1 cellular context compared by ENCODE assay signal in genomic region chr17:79821331-79822095, GRCh38.
TF ChIP-seq lines count a peak whose summit lies in the region.

No MANE protein-coding gene starts in this region.

TF ChIP-seq in HepG2, 621 proteins besides CTCF, POLR2A, EP300 and RAD21 (continues in another document):
- TF ChIP-seq NCOR1 (IDR thresholded peaks at IDR 0.05; ENCODE audit: borderline replicate concordance, low read length) = peak; percentile 52
- 0 out of 2 replicates have a peak, but pooled peaks have one; percentile 78 for TF ChIP-seq ERF (CRISPR knock-in tag; IDR thresholded peaks at IDR 0.05)
- peak; percentile 36; the same call in 1 of the 2 replicates for TF ChIP-seq KDM5B (CRISPR knock-in tag; IDR thresholded peaks at IDR 0.05; ENCODE audit: borderline replicate concordance)
- no peak for TF ChIP-seq ZNF792 (CRISPR knock-in tag; IDR thresholded peaks at IDR 0.05)
- peak; percentile 60 for TF ChIP-seq JUND (CRISPR knock-in tag; IDR thresholded peaks at IDR 0.05)
- TF ChIP-seq, protein P1, sequence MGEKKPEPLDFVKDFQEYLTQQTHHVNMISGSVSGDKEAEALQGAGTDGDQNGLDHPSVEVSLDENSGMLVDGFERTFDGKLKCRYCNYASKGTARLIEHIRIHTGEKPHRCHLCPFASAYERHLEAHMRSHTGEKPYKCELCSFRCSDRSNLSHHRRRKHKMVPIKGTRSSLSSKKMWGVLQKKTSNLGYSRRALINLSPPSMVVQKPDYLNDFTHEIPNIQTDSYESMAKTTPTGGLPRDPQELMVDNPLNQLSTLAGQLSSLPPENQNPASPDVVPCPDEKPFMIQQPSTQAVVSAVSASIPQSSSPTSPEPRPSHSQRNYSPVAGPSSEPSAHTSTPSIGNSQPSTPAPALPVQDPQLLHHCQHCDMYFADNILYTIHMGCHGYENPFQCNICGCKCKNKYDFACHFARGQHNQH (CRISPR knock-in tag; IDR thresholded peaks at IDR 0.05) = peak; percentile 84; the same call in 1 of the 2 replicates
- no peak for TF ChIP-seq ZNF75D (CRISPR knock-in tag; IDR thresholded peaks at IDR 0.05; ENCODE audit: borderline replicate concordance)
- TF ChIP-seq ZFP82 (CRISPR knock-in tag; IDR thresholded peaks at IDR 0.05; ENCODE audit: borderline replicate concordance) = 0 out of 2 replicates have a peak, but pooled peaks have one; percentile 57
- TF ChIP-seq ZNF619 (CRISPR knock-in tag; IDR thresholded peaks at IDR 0.05) = no peak; the same call in 1 of the 2 replicates
- no peak for TF ChIP-seq HNRNPH1 (optimal IDR thresholded peaks at IDR 0.05; ENCODE audit: low read depth, low read length)
- TF ChIP-seq FOXC1 (CRISPR knock-in tag; IDR thresholded peaks at IDR 0.05; ENCODE audit: borderline replicate concordance) = peak; percentile 93
- no peak for TF ChIP-seq ZNF598 (CRISPR knock-in tag; IDR thresholded peaks at IDR 0.05; ENCODE audit: borderline replicate concordance)
- TF ChIP-seq ZFP37 (CRISPR knock-in tag; IDR thresholded peaks at IDR 0.05; ENCODE audit: borderline replicate concordance) = peak; percentile 62; the same call in 1 of the 2 replicates
- TF ChIP-seq, protein P2, sequence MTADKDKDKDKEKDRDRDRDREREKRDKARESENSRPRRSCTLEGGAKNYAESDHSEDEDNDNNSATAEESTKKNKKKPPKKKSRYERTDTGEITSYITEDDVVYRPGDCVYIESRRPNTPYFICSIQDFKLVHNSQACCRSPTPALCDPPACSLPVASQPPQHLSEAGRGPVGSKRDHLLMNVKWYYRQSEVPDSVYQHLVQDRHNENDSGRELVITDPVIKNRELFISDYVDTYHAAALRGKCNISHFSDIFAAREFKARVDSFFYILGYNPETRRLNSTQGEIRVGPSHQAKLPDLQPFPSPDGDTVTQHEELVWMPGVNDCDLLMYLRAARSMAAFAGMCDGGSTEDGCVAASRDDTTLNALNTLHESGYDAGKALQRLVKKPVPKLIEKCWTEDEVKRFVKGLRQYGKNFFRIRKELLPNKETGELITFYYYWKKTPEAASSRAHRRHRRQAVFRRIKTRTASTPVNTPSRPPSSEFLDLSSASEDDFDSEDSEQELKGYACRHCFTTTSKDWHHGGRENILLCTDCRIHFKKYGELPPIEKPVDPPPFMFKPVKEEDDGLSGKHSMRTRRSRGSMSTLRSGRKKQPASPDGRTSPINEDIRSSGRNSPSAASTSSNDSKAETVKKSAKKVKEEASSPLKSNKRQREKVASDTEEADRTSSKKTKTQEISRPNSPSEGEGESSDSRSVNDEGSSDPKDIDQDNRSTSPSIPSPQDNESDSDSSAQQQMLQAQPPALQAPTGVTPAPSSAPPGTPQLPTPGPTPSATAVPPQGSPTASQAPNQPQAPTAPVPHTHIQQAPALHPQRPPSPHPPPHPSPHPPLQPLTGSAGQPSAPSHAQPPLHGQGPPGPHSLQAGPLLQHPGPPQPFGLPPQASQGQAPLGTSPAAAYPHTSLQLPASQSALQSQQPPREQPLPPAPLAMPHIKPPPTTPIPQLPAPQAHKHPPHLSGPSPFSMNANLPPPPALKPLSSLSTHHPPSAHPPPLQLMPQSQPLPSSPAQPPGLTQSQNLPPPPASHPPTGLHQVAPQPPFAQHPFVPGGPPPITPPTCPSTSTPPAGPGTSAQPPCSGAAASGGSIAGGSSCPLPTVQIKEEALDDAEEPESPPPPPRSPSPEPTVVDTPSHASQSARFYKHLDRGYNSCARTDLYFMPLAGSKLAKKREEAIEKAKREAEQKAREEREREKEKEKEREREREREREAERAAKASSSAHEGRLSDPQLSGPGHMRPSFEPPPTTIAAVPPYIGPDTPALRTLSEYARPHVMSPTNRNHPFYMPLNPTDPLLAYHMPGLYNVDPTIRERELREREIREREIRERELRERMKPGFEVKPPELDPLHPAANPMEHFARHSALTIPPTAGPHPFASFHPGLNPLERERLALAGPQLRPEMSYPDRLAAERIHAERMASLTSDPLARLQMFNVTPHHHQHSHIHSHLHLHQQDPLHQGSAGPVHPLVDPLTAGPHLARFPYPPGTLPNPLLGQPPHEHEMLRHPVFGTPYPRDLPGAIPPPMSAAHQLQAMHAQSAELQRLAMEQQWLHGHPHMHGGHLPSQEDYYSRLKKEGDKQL (CRISPR knock-in tag; IDR thresholded peaks at IDR 0.05; ENCODE audit: low read depth) = peak; percentile 82; the same call in 1 of the 2 replicates
- no peak for TF ChIP-seq ZBTB8A (CRISPR knock-in tag; IDR thresholded peaks at IDR 0.05; ENCODE audit: borderline replicate concordance, low read depth)
- TF ChIP-seq ZNF382 (CRISPR knock-in tag; IDR thresholded peaks at IDR 0.05; ENCODE audit: borderline replicate concordance) = no peak
- TF ChIP-seq, protein P3, sequence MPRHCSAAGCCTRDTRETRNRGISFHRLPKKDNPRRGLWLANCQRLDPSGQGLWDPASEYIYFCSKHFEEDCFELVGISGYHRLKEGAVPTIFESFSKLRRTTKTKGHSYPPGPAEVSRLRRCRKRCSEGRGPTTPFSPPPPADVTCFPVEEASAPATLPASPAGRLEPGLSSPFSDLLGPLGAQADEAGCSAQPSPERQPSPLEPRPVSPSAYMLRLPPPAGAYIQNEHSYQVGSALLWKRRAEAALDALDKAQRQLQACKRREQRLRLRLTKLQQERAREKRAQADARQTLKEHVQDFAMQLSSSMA (CRISPR knock-in tag; IDR thresholded peaks at IDR 0.05) = no peak
- peak; percentile 95 for TF ChIP-seq ZNF503 (CRISPR knock-in tag; IDR thresholded peaks at IDR 0.05)
- peak; percentile 64 to 81; a peak in 3 of 4 replicates for TF ChIP-seq NR2F1 (CRISPR knock-in tag; IDR thresholded peaks at IDR 0.05)
- TF ChIP-seq PITX1 (CRISPR knock-in tag; IDR thresholded peaks at IDR 0.05) = peak; percentile 93
- no peak; the same call in 1 of the 2 replicates for TF ChIP-seq ZMYM2 (CRISPR knock-in tag; IDR thresholded peaks at IDR 0.05)
- no peak for TF ChIP-seq CREB3 (CRISPR knock-in tag; IDR thresholded peaks at IDR 0.05)
- TF ChIP-seq HMGXB3 (CRISPR knock-in tag; IDR thresholded peaks at IDR 0.05; ENCODE audit: borderline replicate concordance) = peak; percentile 86
- no peak for TF ChIP-seq PRDM15 (CRISPR knock-in tag; IDR thresholded peaks at IDR 0.05)
- 0 out of 2 replicates have a peak, but pooled peaks have one; percentile 61 for TF ChIP-seq NCOA1 (CRISPR knock-in tag; IDR thresholded peaks at IDR 0.05)
- TF ChIP-seq TP53 (CRISPR knock-in tag; conservative IDR thresholded peaks at IDR 0.05) = peak; percentile 58
- TF ChIP-seq, protein P4, sequence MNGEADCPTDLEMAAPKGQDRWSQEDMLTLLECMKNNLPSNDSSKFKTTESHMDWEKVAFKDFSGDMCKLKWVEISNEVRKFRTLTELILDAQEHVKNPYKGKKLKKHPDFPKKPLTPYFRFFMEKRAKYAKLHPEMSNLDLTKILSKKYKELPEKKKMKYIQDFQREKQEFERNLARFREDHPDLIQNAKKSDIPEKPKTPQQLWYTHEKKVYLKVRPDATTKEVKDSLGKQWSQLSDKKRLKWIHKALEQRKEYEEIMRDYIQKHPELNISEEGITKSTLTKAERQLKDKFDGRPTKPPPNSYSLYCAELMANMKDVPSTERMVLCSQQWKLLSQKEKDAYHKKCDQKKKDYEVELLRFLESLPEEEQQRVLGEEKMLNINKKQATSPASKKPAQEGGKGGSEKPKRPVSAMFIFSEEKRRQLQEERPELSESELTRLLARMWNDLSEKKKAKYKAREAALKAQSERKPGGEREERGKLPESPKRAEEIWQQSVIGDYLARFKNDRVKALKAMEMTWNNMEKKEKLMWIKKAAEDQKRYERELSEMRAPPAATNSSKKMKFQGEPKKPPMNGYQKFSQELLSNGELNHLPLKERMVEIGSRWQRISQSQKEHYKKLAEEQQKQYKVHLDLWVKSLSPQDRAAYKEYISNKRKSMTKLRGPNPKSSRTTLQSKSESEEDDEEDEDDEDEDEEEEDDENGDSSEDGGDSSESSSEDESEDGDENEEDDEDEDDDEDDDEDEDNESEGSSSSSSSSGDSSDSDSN (CRISPR knock-in tag; IDR thresholded peaks at IDR 0.05) = peak; percentile 68
- TF ChIP-seq, protein P5, sequence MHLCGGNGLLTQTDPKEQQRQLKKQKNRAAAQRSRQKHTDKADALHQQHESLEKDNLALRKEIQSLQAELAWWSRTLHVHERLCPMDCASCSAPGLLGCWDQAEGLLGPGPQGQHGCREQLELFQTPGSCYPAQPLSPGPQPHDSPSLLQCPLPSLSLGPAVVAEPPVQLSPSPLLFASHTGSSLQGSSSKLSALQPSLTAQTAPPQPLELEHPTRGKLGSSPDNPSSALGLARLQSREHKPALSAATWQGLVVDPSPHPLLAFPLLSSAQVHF (CRISPR knock-in tag; IDR thresholded peaks at IDR 0.05) = no peak
- TF ChIP-seq SMC3 (IDR thresholded peaks at IDR 0.05; ENCODE audit: low read length) = no peak
- no peak for TF ChIP-seq ZKSCAN1 (IDR thresholded peaks at IDR 0.05; ENCODE audit: low read length)
- TF ChIP-seq KAT7 (CRISPR knock-in tag; IDR thresholded peaks at IDR 0.05; ENCODE audit: borderline replicate concordance) = no peak
- no peak for TF ChIP-seq TOPORS (CRISPR knock-in tag; IDR thresholded peaks at IDR 0.05)
- peak; percentile 44; the same call in 1 of the 2 replicates for TF ChIP-seq ZNF652 (CRISPR knock-in tag; IDR thresholded peaks at IDR 0.05; ENCODE audit: borderline replicate concordance, low read depth)
- TF ChIP-seq ZNF468 (CRISPR knock-in tag; IDR thresholded peaks at IDR 0.05) = no peak
- no peak for TF ChIP-seq FOSL1 (CRISPR knock-in tag; IDR thresholded peaks at IDR 0.05; ENCODE audit: borderline replicate concordance)
